ENCODE assay signal across 27 cellular contexts in genomic region chr16:30078744-30079143, GRCh38. TPM values are rescaled to one million over a fixed set of nuclear protein-coding genes. Genes with fewer than 3 reads are reported as not detected.
DNase-seq lines count a peak whose midpoint lies in the region; ATAC-seq and TF ChIP-seq lines count a peak whose summit lies in the region.
"Had no signal": no experiment of that assay in that cellular context is flagged by ENCODE, and none has a peak within 500 bp of the region (broad histone marks: within the 10 kb centered on the region; RNA-seq: fewer than 3 reads in every experiment).

No MANE protein-coding gene starts in this region.

- no peak for TF ChIP-seq CTCF in endothelial cell (IDR thresholded peaks at IDR 0.05; ENCODE audit: unreplicated experiment)

- no peaks in the 10 kb centered on the region for H3K27me3 Mint-ChIP-seq in activated naive CD8-positive, alpha-beta T cell
- no peaks in the 10 kb centered on the region for H3K27me3 Mint-ChIP-seq in activated naive CD8-positive, alpha-beta T cell treated with anti-CD3 and anti-CD28 coated beads for 36 hours
- peaks cover 38% of the 10 kb centered on the region for H3K27me3 Mint-ChIP-seq in endothelial cell (ENCODE audit: unreplicated experiment)
- H3K27me3 Mint-ChIP-seq: activated CD4-positive, alpha-beta T cell treated with anti-CD3 and anti-CD28 coated beads for 36 hours; natural killer cell treated with Interleukin-12 subunit alpha and Interleukin-12 subunit beta and Interleukin-15 and Interleukin-18, amount 100 ng/mL, for 72 hours had no signal

- H3K4me3 Mint-ChIP-seq in activated naive CD8-positive, alpha-beta T cell, result no peak overlapping the region
- H3K4me3 Mint-ChIP-seq in activated naive CD8-positive, alpha-beta T cell treated with anti-CD3 and anti-CD28 coated beads for 36 hours, result no peak overlapping the region
- no peak overlapping the region for H3K4me3 Mint-ChIP-seq in endothelial cell (ENCODE audit: unreplicated experiment)
- no peak overlapping the region for H3K4me3 Mint-ChIP-seq in stimulated activated effector memory CD8-positive, alpha-beta T cell treated with anti-CD3 and anti-CD28 coated beads, Interleukin-12 subunit alpha, Interleukin-12 subunit beta, amount 100 ng/mL, for 72 hours
- H3K4me3 Mint-ChIP-seq: activated CD4-positive, alpha-beta T cell treated with anti-CD3 and anti-CD28 coated beads for 36 hours; CD8-positive, alpha-beta T cell; GM23338 had no signal

- peak overlapping the region; percentile 72 for H3K27ac Mint-ChIP-seq in activated naive CD8-positive, alpha-beta T cell
- H3K27ac Mint-ChIP-seq in activated naive CD8-positive, alpha-beta T cell treated with anti-CD3 and anti-CD28 coated beads for 36 hours, result no peak overlapping the region
- H3K27ac Mint-ChIP-seq in endothelial cell (ENCODE audit: unreplicated experiment), result peak overlapping the region; percentile 87
- H3K27ac Mint-ChIP-seq in stimulated activated effector memory CD8-positive, alpha-beta T cell treated with anti-CD3 and anti-CD28 coated beads, Interleukin-12 subunit alpha, Interleukin-12 subunit beta, amount 100 ng/mL, for 72 hours, result peak overlapping the region; percentile 99
- H3K27ac Mint-ChIP-seq: GM23338 had no signal

- peaks cover 44% of the 10 kb centered on the region for H3K4me1 Mint-ChIP-seq in activated naive CD8-positive, alpha-beta T cell (ENCODE audit: low read depth)
- H3K4me1 Mint-ChIP-seq in activated naive CD8-positive, alpha-beta T cell treated with anti-CD3 and anti-CD28 coated beads for 36 hours, result peaks cover 30% of the 10 kb centered on the region
- peaks cover 27% of the 10 kb centered on the region for H3K4me1 Mint-ChIP-seq in endothelial cell (ENCODE audit: unreplicated experiment)
- peaks cover 51% of the 10 kb centered on the region for H3K4me1 Mint-ChIP-seq in stimulated activated effector memory CD8-positive, alpha-beta T cell treated with anti-CD3 and anti-CD28 coated beads, Interleukin-12 subunit alpha, Interleukin-12 subunit beta, amount 100 ng/mL, for 72 hours

- H3K36me3 Mint-ChIP-seq in activated naive CD8-positive, alpha-beta T cell, result peaks cover 7% of the 10 kb centered on the region
- peaks cover 40% of the 10 kb centered on the region for H3K36me3 Mint-ChIP-seq in activated naive CD8-positive, alpha-beta T cell treated with anti-CD3 and anti-CD28 coated beads for 36 hours
- H3K36me3 Mint-ChIP-seq in endothelial cell (ENCODE audit: low read depth, unreplicated experiment), result peaks cover 44% of the 10 kb centered on the region
- H3K36me3 Mint-ChIP-seq in stimulated activated effector memory CD8-positive, alpha-beta T cell treated with anti-CD3 and anti-CD28 coated beads, Interleukin-12 subunit alpha, Interleukin-12 subunit beta, amount 100 ng/mL, for 72 hours, result peaks cover 100% of the 10 kb centered on the region

- DNase-seq in activated naive CD8-positive, alpha-beta T cell treated with anti-CD3 and anti-CD28 coated beads for 36 hours, result no peak
- no peak for DNase-seq in endothelial cell (ENCODE audit: low spot score)
- DNase-seq in stimulated activated effector memory CD8-positive, alpha-beta T cell treated with anti-CD3 and anti-CD28 coated beads, Interleukin-12 subunit alpha, Interleukin-12 subunit beta, amount 100 ng/mL, for 72 hours (ENCODE audit: low spot score in 2 of 2), result no peak
- no peak for DNase-seq in NCI-H146 treated with DMSO at 0.1 percent for 48 hours (lab: John Stamatoyannopoulos, UW; ENCODE audit: unreplicated experiment)
- DNase-seq: 8988T; activated CD4-positive, alpha-beta T cell treated with anti-CD3 and anti-CD28 coated beads for 36 hours; activated CD8-positive, alpha-beta T cell treated with anti-CD3 and anti-CD28 coated beads, Interleukin-2, amount 10 ng/mL, durations not matched to agents 7 days and 5 days; CD8-positive, alpha-beta T cell; colonic mucosa; effector CD8-positive, alpha-beta T cell; hypothalamus; IMR-90; left cardiac atrium; mucosa of descending colon; NCI-H1694 treated with DMSO at 0.1 percent for 48 hours; NCI-H82; ovary; stimulated activated naive CD8-positive, alpha-beta T cell treated with anti-CD3 and anti-CD28 coated beads, Interleukin-15, Interleukin-2, amounts not matched to agents 100 U/mL and 50 U/mL, for 24 hours; T1000 had no signal

- no peak for ATAC-seq in stimulated activated effector memory CD8-positive, alpha-beta T cell treated with anti-CD3 and anti-CD28 coated beads, Interleukin-12 subunit alpha, Interleukin-12 subunit beta, amount 100 ng/mL, for 72 hours
- no peak for ATAC-seq in HG03196 (IDR thresholded peaks at IDR 0.05; ENCODE audit: unreplicated experiment)
- ATAC-seq: activated CD4-positive, alpha-beta T cell treated with anti-CD3 and anti-CD28 coated beads for 36 hours; activated CD8-positive, alpha-beta T cell treated with anti-CD3 and anti-CD28 coated beads, Interleukin-2, amount 10 ng/mL, durations not matched to agents 7 days and 5 days; activated naive CD4-positive, alpha-beta T cell treated with anti-CD3 and anti-CD28 coated beads, Interleukin-2, amount 50 U/mL, for 72 hours; CD8-positive, alpha-beta T cell; GM23338; left cardiac atrium; mucosa of descending colon; natural killer cell treated with Interleukin-12 subunit alpha and Interleukin-12 subunit beta and Interleukin-15 and Interleukin-18, amount 100 ng/mL, for 72 hours; stimulated activated naive CD8-positive, alpha-beta T cell treated with anti-CD3 and anti-CD28 coated beads, Interleukin-15, Interleukin-2, amounts not matched to agents 100 U/mL and 50 U/mL, for 24 hours had no signal

- H3K9me3 Mint-ChIP-seq in activated naive CD8-positive, alpha-beta T cell (ENCODE audit: low read depth), result no peaks in the 10 kb centered on the region
- H3K9me3 Mint-ChIP-seq in activated naive CD8-positive, alpha-beta T cell treated with anti-CD3 and anti-CD28 coated beads for 36 hours, result no peaks in the 10 kb centered on the region
- H3K9me3 Mint-ChIP-seq in endothelial cell (ENCODE audit: unreplicated experiment), result no peaks in the 10 kb centered on the region
- no peaks in the 10 kb centered on the region for H3K9me3 Mint-ChIP-seq in stimulated activated effector memory CD8-positive, alpha-beta T cell treated with anti-CD3 and anti-CD28 coated beads, Interleukin-12 subunit alpha, Interleukin-12 subunit beta, amount 100 ng/mL, for 72 hours
- H3K9me3 Mint-ChIP-seq: activated naive CD4-positive, alpha-beta T cell treated with anti-CD3 and anti-CD28 coated beads, Interleukin-2, amount 50 U/mL, for 72 hours; activated T-helper 2 cell treated with anti-CD3 and anti-CD28 coated beads, Interferon-gamma antibody, Interleukin-2, Interleukin-4, amounts not matched to agents 10 μg/mL and 5 μg/mL and 100 μg/mL, durations not matched to agents 14 hours and 24 hours and 36 hours; CD8-positive, alpha-beta T cell; GM23338; natural killer cell treated with Interleukin-12 subunit alpha and Interleukin-12 subunit beta and Interleukin-15 and Interleukin-18, amount 100 ng/mL, for 72 hours had no signal

RNA-seq across cellular contexts. Expression of gene PPP4C, which starts 3.0 kb away (rescaled TPM):
- 100 to 1,000 TPM; 125 to 127 TPM for total RNA-seq in activated naive CD8-positive, alpha-beta T cell treated with anti-CD3 and anti-CD28 coated beads for 36 hours
- total RNA-seq in endothelial cell (ENCODE audit: unreplicated experiment), result 191 TPM

RNA-seq across cellular contexts. Expression of gene TBX6, which starts 13.0 kb away (rescaled TPM):
- 1 to 10 TPM in 1 of 2 experiments, under 1 TPM in 1; 0.74 to 1.1 TPM for total RNA-seq in activated naive CD8-positive, alpha-beta T cell treated with anti-CD3 and anti-CD28 coated beads for 36 hours
- 2.6 TPM for total RNA-seq in endothelial cell (ENCODE audit: unreplicated experiment)
- total RNA-seq: IMR-90, SJSA1 had no signal

RNA-seq across cellular contexts. Expression of gene ALDOA, which starts 13.2 kb away (rescaled TPM):
- total RNA-seq in activated naive CD8-positive, alpha-beta T cell treated with anti-CD3 and anti-CD28 coated beads for 36 hours, result 1,000 to 10,000 TPM; 2,800 to 2,893 TPM
- total RNA-seq in endothelial cell (ENCODE audit: unreplicated experiment), result 551 TPM

RNA-seq across cellular contexts. Expression of gene YPEL3, which starts 17.3 kb away (rescaled TPM):
- total RNA-seq in activated naive CD8-positive, alpha-beta T cell treated with anti-CD3 and anti-CD28 coated beads for 36 hours, result 10 to 100 TPM; 11.8 to 12.1 TPM
- 45.9 TPM for total RNA-seq in endothelial cell (ENCODE audit: unreplicated experiment)

RNA-seq across cellular contexts. Expression of gene GDPD3, which starts 34.6 kb away (rescaled TPM):
- total RNA-seq in activated naive CD8-positive, alpha-beta T cell treated with anti-CD3 and anti-CD28 coated beads for 36 hours, result 1 to 10 TPM; 1.7 to 4.3 TPM
- total RNA-seq in endothelial cell (ENCODE audit: unreplicated experiment), result 9.3 TPM
- total RNA-seq: epithelial cell of proximal tubule had no signal
